ENCODE assay signal across 8 cellular contexts in genomic region chrX:136496768-136497555, GRCh38. TPM values are rescaled to one million over a fixed set of nuclear protein-coding genes. Genes with fewer than 3 reads are reported as not detected.
DNase-seq lines count a peak whose midpoint lies in the region; ATAC-seq and TF ChIP-seq lines count a peak whose summit lies in the region.

No MANE protein-coding gene starts in this region.

- ATAC-seq in GM19023 (IDR thresholded peaks at IDR 0.05; ENCODE audit: unreplicated experiment) = peak; percentile 78
- peak; percentile 82 for ATAC-seq in HG03175 (IDR thresholded peaks at IDR 0.05; ENCODE audit: unreplicated experiment)
- ATAC-seq in activated B cell treated with CpG ODN at 0.5 μM for 24 hours (ENCODE audit: low read depth) = peak; percentile 81

- H3K27me3 Mint-ChIP-seq in activated B cell treated with CpG ODN at 0.5 μM for 24 hours = no peaks in the 10 kb centered on the region

- intact Hi-C loops in activated B cell treated with CpG ODN at 0.5 μM for 24 hours (cut with micrococcal nuclease) = loop anchor here (1.0 to 5.0 kb wide), 8 partner anchors 195 to 1076 kb away; partner anchors contain the start of genes MAP7D3, RBMX, SLC9A6 and SMIM10L2A

- no peaks in the 10 kb centered on the region for H3K9me3 Mint-ChIP-seq in activated B cell treated with CpG ODN at 0.5 μM for 24 hours

- H3K4me3 Mint-ChIP-seq in activated B cell treated with CpG ODN at 0.5 μM for 24 hours = peak overlapping the region; percentile 89

- peaks cover 16% of the 10 kb centered on the region for H3K36me3 Mint-ChIP-seq in activated B cell treated with CpG ODN at 0.5 μM for 24 hours (ENCODE audit: low read depth)

- TF ChIP-seq CTCF in AG09309 (IDR thresholded peaks at IDR 0.05; ENCODE audit: control insufficient read depth, insufficient read depth, low read depth, low read length, missing control alignments) = no peak
- TF ChIP-seq CTCF in activated B cell treated with CpG ODN at 0.5 μM for 24 hours (IDR thresholded peaks at IDR 0.05) = no peak
- TF ChIP-seq CTCF in cardiac fibroblast (IDR thresholded peaks at IDR 0.05; ENCODE audit: low read depth, low read length) = no peak

- POLR2A ChIA-PET in activated B cell treated with CpG ODN at 0.5 μM for 24 hours (lab: Charles Lee) = interaction anchor here (0.6 to 1.9 kb wide), 3 partner anchors 198 to 510 kb away, joined by 4 to 6 read pairs (median 5); partner anchors contain the start of gene RBMX

- DNase-seq in AG09309 (ENCODE audit: low read depth) (peak; percentile 35), NCI-H226 (peak; percentile 76), activated B cell treated with CpG ODN at 0.5 μM for 24 hours (peak; percentile 79), cardiac fibroblast (ENCODE audit: low read depth in 2 of 2) (peak; percentile 89), inferior parietal cortex (ENCODE audit: extremely low spot score) (peak; percentile 70), smooth muscle cell of the brain vasculature (ENCODE audit: low read depth, low spot score) (peak; percentile 55)

- CTCF ChIA-PET in activated B cell treated with CpG ODN at 0.5 μM for 24 hours (lab: Charles Lee) = interaction anchor here (1.4 kb wide), 1 partner anchor 469 kb away, joined by 3 read pairs; no protein-coding TSS in a partner anchor

- peaks cover 22% of the 10 kb centered on the region for H3K4me1 Mint-ChIP-seq in activated B cell treated with CpG ODN at 0.5 μM for 24 hours

- peak overlapping the region; percentile 97 for H3K27ac Mint-ChIP-seq in activated B cell treated with CpG ODN at 0.5 μM for 24 hours

- H3K4me3 ChIP-seq in AG09309 (ENCODE audit: control insufficient read depth, low read depth, low read length) (peak overlapping the region; percentile 53), cardiac fibroblast (replicated peaks in 1 of 2; ENCODE audit: low read depth in 2 of 2, low read length in 2 of 2) (peak overlapping the region; percentile 70 to 73)

RNA-seq across cellular contexts. Expression of gene HTATSF1, which starts 0.4 kb away (rescaled TPM):
- total RNA-seq in activated B cell treated with CpG ODN at 0.5 μM for 24 hours = 23.9 and 24.5 TPM in 2 replicates

RNA-seq across cellular contexts. Expression of gene BRS3, which starts 9.2 kb away (rescaled TPM):
- total RNA-seq in activated B cell treated with CpG ODN at 0.5 μM for 24 hours = not detected in 2 replicates

RNA-seq across cellular contexts. Expression of gene VGLL1, which starts 35.1 kb away (rescaled TPM):
- total RNA-seq in activated B cell treated with CpG ODN at 0.5 μM for 24 hours = not detected in 2 replicates

Comparison
In these comparisons a context has a peak if more than half of its experiments do, and no peak if none do; other contexts are left out.
1. Peak in every context shown above with its lines: DNase-seq, ATAC-seq and H3K4me3 ChIP-seq.
2. DNase-seq: peak in every context shown above with its lines; median percentile 89 in cardiac fibroblast; 79 in activated B cell treated with CpG ODN at 0.5 μM for 24 hours; 76 in NCI-H226; 70 in inferior parietal cortex; 55 in smooth muscle cell of the brain vasculature; 35 in AG09309.